Comparison of ENCODE assay signal across 8 cellular contexts in genomic region chr2:207662203-207662602, GRCh38.
DNase-seq lines count a peak whose midpoint lies in the region; ATAC-seq lines count a peak whose summit lies in the region.
"Had no signal": no experiment of that assay in that cellular context is flagged by ENCODE, and none has a peak within 500 bp of the region (broad histone marks: within the 10 kb centered on the region; RNA-seq: fewer than 3 reads in every experiment).

No MANE protein-coding gene starts in this region.

- peak; percentile 88 for ATAC-seq in GM18868 (IDR thresholded peaks at IDR 0.05; ENCODE audit: unreplicated experiment)
- peak; percentile 80 for ATAC-seq in GM21526 (IDR thresholded peaks at IDR 0.05; ENCODE audit: low FRiP score, unreplicated experiment)
- ATAC-seq in HG03442 (IDR thresholded peaks at IDR 0.05; ENCODE audit: unreplicated experiment): peak; percentile 95

- DNase-seq in kidney tubule cell (ENCODE audit: low spot score): peak; percentile 84
- no peak for DNase-seq in amygdala (lab: John Stamatoyannopoulos, UW)
- no peak for DNase-seq in NCI-H1092 treated with DMSO at 0.1 percent for 48 hours (lab: John Stamatoyannopoulos, UW)
- no peak for DNase-seq in caudate nucleus (lab: John Stamatoyannopoulos, UW)

- H3K27ac ChIP-seq in caudate nucleus (ENCODE audit: low read depth, low read length): no peak overlapping the region
- H3K27ac ChIP-seq: SK-N-MC had no signal
